In the genomic region with DNA sequence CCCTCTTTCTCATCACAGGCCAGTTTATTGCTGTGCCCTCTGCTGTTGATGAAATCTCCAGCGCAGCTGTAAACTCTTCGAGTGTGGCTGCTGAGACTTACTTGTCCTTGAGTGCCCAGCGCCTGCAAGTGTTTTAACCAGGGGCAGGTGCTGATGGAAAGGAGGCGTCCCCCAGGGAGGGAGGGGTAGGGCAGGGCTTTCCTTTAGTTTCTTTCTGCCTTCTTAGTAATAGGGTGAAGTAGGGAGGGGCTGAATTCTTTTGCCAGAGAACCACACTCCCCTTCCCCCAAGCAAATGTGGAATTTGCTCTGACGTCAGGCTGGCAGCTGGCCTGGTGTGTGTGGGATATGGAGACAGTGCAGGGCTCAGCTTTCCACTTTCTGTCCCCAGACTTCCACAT, we compare ENCODE assay signal across 8 cellular contexts.
DNase-seq lines count a peak whose midpoint lies in the region; ATAC-seq and TF ChIP-seq lines count a peak whose summit lies in the region.

No MANE protein-coding gene starts in this region.

- no peak overlapping the region for H3K4me2 ChIP-seq in parathyroid adenoma (ENCODE audit: low read length)

- intact Hi-C loops in Right ventricle myocardium inferior (cut with DNase I) = no loop called here
- intact Hi-C loops in Calu3 (cut with micrococcal nuclease; ENCODE audit: unreplicated experiment) = no loop called here

- H3K27ac ChIP-seq in parathyroid adenoma = peak overlapping the region; percentile 26

- H3K9me3 Mint-ChIP-seq in Calu3 (ENCODE audit: low read depth, unreplicated experiment) = no peaks in the 10 kb centered on the region

- no peak overlapping the region for H3K4me3 Mint-ChIP-seq in T-helper 17 cell
- no peak overlapping the region for H3K4me3 Mint-ChIP-seq in Calu3 (ENCODE audit: low read depth, unreplicated experiment)

- no peaks in the 10 kb centered on the region for H3K79me2 ChIP-seq in parathyroid adenoma

- DNase-seq in HK-2 (ENCODE audit: unreplicated experiment) (peak; percentile 81), T-helper 17 cell (no peak), Right ventricle myocardium inferior (ENCODE audit: missing footprints) (peak; percentile 92), Calu3 (no peak), NCI-H748 (lab: John Stamatoyannopoulos, UW; ENCODE audit: unreplicated experiment) (no peak)

- no peaks in the 10 kb centered on the region for H3K36me3 ChIP-seq in parathyroid adenoma (ENCODE audit: control insufficient read depth, insufficient read depth, low read length)

- H3K9me3 ChIP-seq in T-helper 17 cell (ENCODE audit: control insufficient read depth, low read length, poor library complexity, severe bottlenecking) (no peaks in the 10 kb centered on the region), parathyroid adenoma (ENCODE audit: control insufficient read depth, low read length) (no peaks in the 10 kb centered on the region)

- no TSS peak for BruUV-seq in Calu3 (replicated peaks; lab: Mats Ljungman, UMichigan)

- no peak overlapping the region for H3K9ac ChIP-seq in parathyroid adenoma

- H2AFZ ChIP-seq in parathyroid adenoma = no peak overlapping the region

- H3K4me1 Mint-ChIP-seq in T-helper 17 cell = peaks cover 6% of the 10 kb centered on the region
- H3K4me1 Mint-ChIP-seq in Calu3 (ENCODE audit: low read depth, unreplicated experiment) = no peaks in the 10 kb centered on the region

- TF ChIP-seq CTCF in parathyroid adenoma (IDR thresholded peaks at IDR 0.05) (no peak), Calu3 (IDR thresholded peaks at IDR 0.05; ENCODE audit: unreplicated experiment) (no peak)

- ATAC-seq in T-helper 17 cell = no peak
- ATAC-seq in Right ventricle myocardium inferior = peak; percentile 95
- no peak for ATAC-seq in HG03175 (IDR thresholded peaks at IDR 0.05; ENCODE audit: unreplicated experiment)
- ATAC-seq in HG03439 (IDR thresholded peaks at IDR 0.05; ENCODE audit: unreplicated experiment) = no peak

- H3K27me3 ChIP-seq in parathyroid adenoma (ENCODE audit: control insufficient read depth, insufficient read depth, low read length) = no peaks in the 10 kb centered on the region

- H3K36me3 Mint-ChIP-seq in T-helper 17 cell (ENCODE audit: low read depth) (peaks cover 11% of the 10 kb centered on the region), Calu3 (ENCODE audit: insufficient read depth, unreplicated experiment) (peaks cover 45% of the 10 kb centered on the region)

- H3K27me3 Mint-ChIP-seq in T-helper 17 cell = no peaks in the 10 kb centered on the region
- no peaks in the 10 kb centered on the region for H3K27me3 Mint-ChIP-seq in Calu3 (ENCODE audit: unreplicated experiment)

- H3K4me3 ChIP-seq in parathyroid adenoma (ENCODE audit: low read depth, low read length) = no peak overlapping the region

- CTCF ChIA-PET in Calu3 (lab: Charles Lee) = no interaction called here

- peaks cover 3% of the 10 kb centered on the region for H3K4me1 ChIP-seq in parathyroid adenoma

- H3K27ac Mint-ChIP-seq in T-helper 17 cell = peak overlapping the region; percentile 21
- H3K27ac Mint-ChIP-seq in Calu3 (ENCODE audit: unreplicated experiment) = no peak overlapping the region

Comparison
In these comparisons a context has a peak if more than half of its experiments do, and no peak if none do; other contexts are left out.
1. DNase-seq: peak in HK-2 (single experiment) and Right ventricle myocardium inferior (single experiment); none in T-helper 17 cell (0 of 3), Calu3 (single experiment) and NCI-H748 (single experiment).